Comparison of ENCODE assay signal across 1 cellular context in the genomic region with DNA sequence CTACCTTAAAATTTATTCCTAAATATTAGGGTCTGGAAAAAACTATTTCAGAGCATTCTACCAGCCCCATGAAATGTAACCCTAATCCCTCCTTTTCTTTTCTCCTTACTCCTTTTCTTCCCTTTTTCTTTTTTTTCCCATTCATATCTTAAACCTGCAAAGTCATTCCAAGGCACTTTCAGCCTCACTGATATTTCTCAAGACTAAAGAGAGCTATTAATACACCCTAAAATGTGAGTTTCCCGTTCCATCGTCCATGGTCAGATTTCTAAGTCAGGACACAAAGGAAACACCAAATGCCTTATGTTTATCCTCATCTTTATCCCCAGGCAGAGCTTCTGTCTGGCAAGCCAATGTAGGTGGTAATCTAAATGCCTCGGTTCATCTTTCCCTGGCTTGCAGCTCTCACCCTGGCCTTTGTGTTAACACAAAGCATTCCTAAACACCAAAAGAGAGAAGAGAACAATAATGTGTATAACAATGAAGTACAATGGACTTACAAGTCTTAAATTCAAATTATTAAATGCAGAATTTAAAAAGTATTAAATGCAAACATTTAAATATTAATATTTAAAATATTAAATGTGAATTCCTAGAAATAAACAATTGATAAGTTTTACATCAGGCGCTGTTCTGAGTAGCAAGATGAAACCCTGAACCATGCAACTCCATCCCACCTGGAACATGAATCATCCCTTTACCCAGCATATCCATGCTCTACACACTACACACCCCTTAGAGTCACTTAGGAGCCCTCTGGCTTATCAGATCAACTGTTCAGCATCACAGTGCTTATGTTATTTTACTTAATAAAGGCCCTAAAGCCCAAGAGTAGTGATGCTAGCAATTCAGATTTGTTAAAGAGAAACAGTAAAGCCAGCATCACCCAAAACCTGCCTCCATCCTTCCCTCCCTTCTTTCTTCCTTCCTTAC.
TF ChIP-seq lines count a peak whose summit lies in the region.

No MANE protein-coding gene starts in this region.

TF ChIP-seq in GM23338, 12 proteins besides CTCF, POLR2A, EP300 and RAD21 (continued from another document):
- TF ChIP-seq, protein P1, sequence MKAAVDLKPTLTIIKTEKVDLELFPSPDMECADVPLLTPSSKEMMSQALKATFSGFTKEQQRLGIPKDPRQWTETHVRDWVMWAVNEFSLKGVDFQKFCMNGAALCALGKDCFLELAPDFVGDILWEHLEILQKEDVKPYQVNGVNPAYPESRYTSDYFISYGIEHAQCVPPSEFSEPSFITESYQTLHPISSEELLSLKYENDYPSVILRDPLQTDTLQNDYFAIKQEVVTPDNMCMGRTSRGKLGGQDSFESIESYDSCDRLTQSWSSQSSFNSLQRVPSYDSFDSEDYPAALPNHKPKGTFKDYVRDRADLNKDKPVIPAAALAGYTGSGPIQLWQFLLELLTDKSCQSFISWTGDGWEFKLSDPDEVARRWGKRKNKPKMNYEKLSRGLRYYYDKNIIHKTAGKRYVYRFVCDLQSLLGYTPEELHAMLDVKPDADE (IDR thresholded peaks at IDR 0.05) = no peak
